ENCODE assay signal across 8 cellular contexts in the genomic region with DNA sequence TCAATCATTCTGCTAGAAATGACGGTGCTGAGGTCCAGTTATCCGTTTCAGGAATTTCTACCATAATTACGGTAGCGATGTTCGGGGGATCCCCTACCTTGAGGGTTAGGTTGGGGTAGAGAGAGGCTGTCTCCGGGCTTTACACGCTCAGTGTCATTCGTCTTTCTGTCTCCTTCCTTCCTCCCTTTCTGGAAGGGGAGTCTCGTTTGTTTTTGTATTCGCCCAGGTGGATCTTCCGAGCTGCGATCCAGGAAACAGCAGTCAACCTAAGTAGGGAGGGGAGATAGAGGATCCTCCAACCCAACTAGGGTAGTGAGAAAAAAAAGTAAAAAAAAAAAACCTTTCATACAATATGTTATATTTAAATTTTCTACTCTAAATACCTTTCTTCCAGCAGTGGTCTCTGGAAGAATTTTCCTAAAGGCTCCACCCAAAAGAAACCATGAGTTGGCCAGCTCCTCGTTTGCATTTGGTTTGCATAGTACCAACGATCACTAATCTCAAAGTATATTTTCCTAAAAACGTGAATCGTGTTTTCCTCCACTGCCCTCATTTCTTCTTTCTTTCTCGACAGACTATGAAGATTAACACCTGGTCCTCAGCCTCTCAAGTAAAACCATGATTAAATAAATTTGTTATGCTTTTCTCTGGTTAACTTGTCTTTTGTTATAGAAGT. TPM values are rescaled to one million over a fixed set of nuclear protein-coding genes. Genes with fewer than 3 reads are reported as not detected.
DNase-seq lines count a peak whose midpoint lies in the region; ATAC-seq and TF ChIP-seq lines count a peak whose summit lies in the region.

No MANE protein-coding gene starts in this region.

- peak overlapping the region; percentile 67 to 98 (median 90) for H3K27ac ChIP-seq in heart left ventricle

- H3K27me3 ChIP-seq in heart left ventricle = no peaks in the 10 kb centered on the region

- DNase-seq in heart left ventricle (no peak), left cardiac atrium (no peak), T-helper 22 cell (ENCODE audit: low read depth) (peak; percentile 14), glutamatergic neuron (no peak), GM19240 (ENCODE audit: insufficient read length, low spot score) (no peak), inferior parietal cortex (ENCODE audit: extremely low spot score) (no peak)

- WGBS in heart left ventricle, 4 donors = 10 to 14% (median 12%) methylated on average over 17 of the region's 17 CpGs

- peak overlapping the region; percentile 59 to 86 (median 75) for H3K4me3 ChIP-seq in heart left ventricle

- intact Hi-C loops in heart left ventricle (cut with DNase I) = loop anchor here in 6 of 10 donors (2.0 kb wide), 3 partner anchors 28 to 64 kb away; no protein-coding TSS in a partner anchor
- intact Hi-C loops in left cardiac atrium (cut with DNase I) = loop anchor here in 1 of 2 donors (2.0 kb wide), 1 partner anchor 48 kb away; no protein-coding TSS in a partner anchor

- H3K36me3 Mint-ChIP-seq in glutamatergic neuron (ENCODE audit: unreplicated experiment) = peaks cover 5% of the 10 kb centered on the region
- H3K36me3 Mint-ChIP-seq in stimulated activated memory B cell treated with anti-CD40 and anti-IgM and Interleukin-4, amounts not matched to agents 10 μg/mL and 1 μg/mL and 100 μg/mL, for 72 hours = peaks cover 2% of the 10 kb centered on the region

- peak overlapping the region; percentile 84 for H3K27ac Mint-ChIP-seq in glutamatergic neuron (ENCODE audit: unreplicated experiment)
- peak overlapping the region; percentile 81 for H3K27ac Mint-ChIP-seq in stimulated activated memory B cell treated with anti-CD40 and anti-IgM and Interleukin-4, amounts not matched to agents 10 μg/mL and 1 μg/mL and 100 μg/mL, for 72 hours

- no peak for TF ChIP-seq CTCF in heart left ventricle (IDR thresholded peaks at IDR 0.05)
- TF ChIP-seq CTCF in glutamatergic neuron (IDR thresholded peaks at IDR 0.05; ENCODE audit: partially characterized antibody, unreplicated experiment) = no peak

- peaks cover 12% of the 10 kb centered on the region for H3K9me3 Mint-ChIP-seq in glutamatergic neuron (ENCODE audit: unreplicated experiment)
- H3K9me3 Mint-ChIP-seq in stimulated activated memory B cell treated with anti-CD40 and anti-IgM and Interleukin-4, amounts not matched to agents 10 μg/mL and 1 μg/mL and 100 μg/mL, for 72 hours = no peaks in the 10 kb centered on the region

- peaks cover 10% of the 10 kb centered on the region for H3K27me3 Mint-ChIP-seq in glutamatergic neuron (ENCODE audit: unreplicated experiment)
- no peaks in the 10 kb centered on the region for H3K27me3 Mint-ChIP-seq in stimulated activated memory B cell treated with anti-CD40 and anti-IgM and Interleukin-4, amounts not matched to agents 10 μg/mL and 1 μg/mL and 100 μg/mL, for 72 hours

- peaks cover 0 to 3% (median 0%) of the 10 kb centered on the region in 12 donors for H3K9me3 ChIP-seq in heart left ventricle

- peaks cover 15% of the 10 kb centered on the region for H3K4me1 Mint-ChIP-seq in glutamatergic neuron (ENCODE audit: low read depth, unreplicated experiment)
- H3K4me1 Mint-ChIP-seq in stimulated activated memory B cell treated with anti-CD40 and anti-IgM and Interleukin-4, amounts not matched to agents 10 μg/mL and 1 μg/mL and 100 μg/mL, for 72 hours = peaks cover 63% of the 10 kb centered on the region

- ATAC-seq in heart left ventricle = no peak
- ATAC-seq in left cardiac atrium = no peak
- peak; percentile 29 for ATAC-seq in HG03066 (IDR thresholded peaks at IDR 0.05; ENCODE audit: low read depth, unreplicated experiment)
- peak; percentile 60 for ATAC-seq in stimulated activated memory B cell treated with anti-CD40 and anti-IgM and Interleukin-4, amounts not matched to agents 10 μg/mL and 1 μg/mL and 100 μg/mL, for 72 hours

- H3K4me3 Mint-ChIP-seq in glutamatergic neuron (ENCODE audit: unreplicated experiment) = peak overlapping the region; percentile 89
- peak overlapping the region; percentile 93 for H3K4me3 Mint-ChIP-seq in stimulated activated memory B cell treated with anti-CD40 and anti-IgM and Interleukin-4, amounts not matched to agents 10 μg/mL and 1 μg/mL and 100 μg/mL, for 72 hours

- TF ChIP-seq POLR2A in heart left ventricle (IDR thresholded peaks at IDR 0.05) = no peak

- H3K4me1 ChIP-seq in heart left ventricle = peaks cover 3 to 41% (median 26%) of the 10 kb centered on the region in 12 donors

- H3K36me3 ChIP-seq in heart left ventricle = peaks cover 0 to 2% (median 0%) of the 10 kb centered on the region in 9 donors

RNA-seq across cellular contexts. Expression of a gene that starts 0.6 kb away (rescaled TPM):
- 10 to 100 TPM; 12.9 to 42.5 (median 19.8) TPM for total RNA-seq in heart left ventricle
- polyA plus RNA-seq in heart left ventricle = 10 to 100 TPM in 1 of 2 donors, 1 to 10 TPM in 1; 9.2 to 11.9 TPM
- 10 to 100 TPM; 21.2 to 21.7 TPM for total RNA-seq in left cardiac atrium
- total RNA-seq in glutamatergic neuron (ENCODE audit: unreplicated experiment) = 156 TPM

RNA-seq across cellular contexts. Expression of a gene that starts 21.0 kb away (rescaled TPM):
- total RNA-seq in heart left ventricle = 10 to 100 TPM in 8 of 9 donors, 1 to 10 TPM in 1; 8.9 to 48.7 (median 33.0) TPM
- polyA plus RNA-seq in heart left ventricle = 10 to 100 TPM in 1 of 2 donors, 1 to 10 TPM in 1; 5.7 to 15.0 TPM
- 10 to 100 TPM; 34.7 to 41.7 TPM for total RNA-seq in left cardiac atrium
- 93.9 TPM for total RNA-seq in glutamatergic neuron (ENCODE audit: unreplicated experiment)

Comparison
In these comparisons a context has a peak if more than half of its experiments do, and no peak if none do; other contexts are left out.
1. ATAC-seq: peak in HG03066 (single experiment) and stimulated activated memory B cell treated with anti-CD40 and anti-IgM and Interleukin-4, amounts not matched to agents 10 μg/mL and 1 μg/mL and 100 μg/mL, for 72 hours (single experiment); none in heart left ventricle (0 of 4) and left cardiac atrium (0 of 2).